ENCODE assay signal across 7 cellular contexts in the genomic region with DNA sequence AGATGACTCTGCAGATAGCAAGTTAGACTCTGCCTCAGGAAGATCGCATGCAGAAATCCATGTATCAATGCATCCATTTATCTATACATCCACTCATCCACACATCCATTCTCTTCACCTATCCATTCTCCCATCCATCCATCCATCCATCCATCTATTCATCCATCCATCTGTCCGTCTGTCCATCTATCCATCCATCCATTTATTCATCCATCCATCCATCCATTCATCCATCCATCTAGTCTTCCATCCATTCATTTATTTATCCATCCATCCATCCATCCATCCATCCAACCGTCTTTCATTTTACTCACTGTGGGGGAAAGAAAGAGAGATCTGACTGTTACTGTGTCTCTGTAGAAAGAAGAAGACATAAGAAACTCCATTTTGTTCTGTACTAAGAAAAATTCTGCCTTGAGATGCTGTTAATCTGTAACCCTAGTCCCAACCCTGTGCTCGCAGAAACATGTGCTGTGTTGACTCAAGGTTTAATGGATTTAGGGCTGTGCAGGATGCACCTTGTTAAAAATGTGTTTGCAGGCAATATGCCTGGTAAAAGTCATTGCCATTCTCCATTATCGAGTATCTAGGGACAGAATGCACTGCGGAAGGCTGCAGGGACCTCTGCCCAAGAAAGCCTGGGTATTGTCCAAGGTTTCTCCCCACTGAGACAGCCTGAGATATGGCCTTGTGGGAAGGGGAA. TPM values are rescaled to one million over a fixed set of nuclear protein-coding genes. Genes with fewer than 3 reads are reported as not detected.
"Had no signal": no experiment of that assay in that cellular context is flagged by ENCODE, and none has a peak within 500 bp of the region (broad histone marks: within the 10 kb centered on the region; RNA-seq: fewer than 3 reads in every experiment).

No MANE protein-coding gene starts in this region.

RNA-seq across cellular contexts. Expression of gene C16orf54, which starts 5.7 kb away (rescaled TPM):
- total RNA-seq: fibroblast of lung had no signal
- polyA plus RNA-seq: fibroblast of lung, SK-N-SH had no signal

RNA-seq across cellular contexts. Expression of gene ZG16, which starts 38.0 kb away (rescaled TPM):
- total RNA-seq: activated CD8-positive, alpha-beta memory T cell treated with anti-CD3 and anti-CD28 coated beads, Interleukin-2, amount 10 ng/mL, durations not matched to agents 7 days and 5 days; activated naive CD8-positive, alpha-beta T cell treated with anti-CD3 and anti-CD28 coated beads, Interleukin-2, amount 10 ng/mL, durations not matched to agents 7 days and 5 days; fibroblast of lung; lower leg skin; mesenteric fat pad; spleen had no signal
- polyA plus RNA-seq: fibroblast of lung, SK-N-SH had no signal
